In genomic region chr15:43105778-43106485, GRCh38 we compare ENCODE assay signal across 8 cellular contexts. TPM values are rescaled to one million over a fixed set of nuclear protein-coding genes. Genes with fewer than 3 reads are reported as not detected.
A peak's percentile ranks its signal among the peaks of the same experiment; 100 is the strongest.
DNase-seq lines count a peak whose midpoint lies in the region; ATAC-seq and TF ChIP-seq lines count a peak whose summit lies in the region.

Gene UBR1, minus strand, starts transcription at chr15:43106038. Its CDS starts 16 bp downstream, at chr15:43106022.

- peak within 1 kb of the TSS; percentile 75 for H3K27ac ChIP-seq in KOPT-K1 (ENCODE audit: low read depth, low read length, poor library complexity, severe bottlenecking)
- peak within 1 kb of the TSS; percentile 86 to 95 (median 88) for H3K27ac ChIP-seq in esophagus squamous epithelium
- peak within 1 kb of the TSS; percentile 98 for H3K27ac ChIP-seq in muscle layer of duodenum (ENCODE audit: low read length)

- DNase-seq in DMS53 (lab: John Stamatoyannopoulos, UW): peak; percentile 92
- peak; percentile 95 for DNase-seq in RPMI7951 (ENCODE audit: low read depth)
- DNase-seq in activated T-helper 1 cell treated with Interleukin-2 at 50 U/mL for 16 hours (ENCODE audit: low read depth): peak; percentile 80
- peak; percentile 36 for DNase-seq in esophagus squamous epithelium (lab: John Stamatoyannopoulos, UW)
- peak; percentile 82 to 89 for DNase-seq in stimulated activated CD8-positive, alpha-beta memory T cell treated with anti-CD3 and anti-CD28 coated beads, Interleukin-7, amount 100 ng/mL, for 4 hours (ENCODE audit: low read depth in 2 of 2)

- peaks cover 30% of the 10 kb centered on the region for H3K36me3 ChIP-seq in KOPT-K1 (ENCODE audit: insufficient read depth, low read length)
- peaks cover 0 to 3% (median 0%) of the 10 kb centered on the region in 3 donors for H3K36me3 ChIP-seq in esophagus squamous epithelium
- H3K36me3 ChIP-seq in muscle layer of duodenum (ENCODE audit: control insufficient read depth in 1 of 2, insufficient read depth in 2 of 2, low read length in 2 of 2): no peaks in the 10 kb centered on the region

- H3K4me1 ChIP-seq in esophagus squamous epithelium (peaks cover 6 to 54% (median 24%) of the 10 kb centered on the region in 3 donors), muscle layer of duodenum (ENCODE audit: control insufficient read depth in 1 of 2, insufficient read depth in 2 of 2, low read length in 2 of 2) (peaks cover 6 to 16% of the 10 kb centered on the region in 2 donors)

- H3K4me3 ChIP-seq in esophagus squamous epithelium: peak within 1 kb of the TSS; percentile 66 to 94 (median 77)
- H3K4me3 ChIP-seq in muscle layer of duodenum (ENCODE audit: low read depth in 1 of 2, low read length in 2 of 2): peak within 1 kb of the TSS; percentile 90 to 97

- H3K27me3 ChIP-seq in esophagus squamous epithelium: no peaks in the 10 kb centered on the region
- no peaks in the 10 kb centered on the region for H3K27me3 ChIP-seq in muscle layer of duodenum (ENCODE audit: low read depth, low read length)

- TF ChIP-seq POLR2A in esophagus squamous epithelium (IDR thresholded peaks at IDR 0.05): peak in 3 of 4 donors; percentile 25 to 62 (median 61)

- TF ChIP-seq CTCF in esophagus squamous epithelium (IDR thresholded peaks at IDR 0.05): no peak

- intact Hi-C loops in esophagus squamous epithelium (cut with DNase I): no loop called here

- no peaks in the 10 kb centered on the region for H3K9me3 ChIP-seq in KOPT-K1 (ENCODE audit: insufficient read depth, low read length, poor library complexity, severe bottlenecking)
- no peaks in the 10 kb centered on the region for H3K9me3 ChIP-seq in esophagus squamous epithelium
- H3K9me3 ChIP-seq in muscle layer of duodenum (ENCODE audit: control insufficient read depth in 1 of 2, low read length in 2 of 2): no peaks in the 10 kb centered on the region

- WGBS in esophagus squamous epithelium, 2 donors: 0 to 1% methylated on average over 16 to 30 of the region's 33 CpGs

- peak; percentile 92 for ATAC-seq in GM21737 (IDR thresholded peaks at IDR 0.05; ENCODE audit: unreplicated experiment)

RNA-seq across cellular contexts. Expression of gene UBR1, which starts in this region (rescaled TPM):
- 19.8 and 22.8 TPM in 2 replicates for total RNA-seq in RPMI7951 (2014; rRNA removed; shearing (Covaris generic))
- total RNA-seq in esophagus squamous epithelium: 10 to 100 TPM in 2 of 4 donors, 1 to 10 TPM in 2; 9.3 to 22.3 (median 11.7) TPM

Comparison
In these comparisons a context has a peak if more than half of its experiments do, and no peak if none do; other contexts are left out.
1. Peak in every context shown above with its lines: DNase-seq, ATAC-seq, H3K4me3 ChIP-seq and H3K27ac ChIP-seq.
2. DNase-seq: peak in every context shown above with its lines; median percentile 95 in RPMI7951; 92 in DMS53; 86 in stimulated activated CD8-positive, alpha-beta memory T cell treated with anti-CD3 and anti-CD28 coated beads, Interleukin-7, amount 100 ng/mL, for 4 hours; 80 in activated T-helper 1 cell treated with Interleukin-2 at 50 U/mL for 16 hours; 36 in esophagus squamous epithelium.